In genomic region chr6:149483849-149484635, GRCh38 we compare ENCODE assay signal across 10 cellular contexts. TPM values are rescaled to one million over a fixed set of nuclear protein-coding genes. Genes with fewer than 3 reads are reported as not detected.
A peak's percentile ranks its signal among the peaks of the same experiment; 100 is the strongest.
DNase-seq lines count a peak whose midpoint lies in the region; TF ChIP-seq lines count a peak whose summit lies in the region.
"Had no signal": no experiment of that assay in that cellular context is flagged by ENCODE, and none has a peak within 500 bp of the region (broad histone marks: within the 10 kb centered on the region; RNA-seq: fewer than 3 reads in every experiment).

No MANE protein-coding gene starts in this region.

- no peaks in the 10 kb centered on the region for H3K27me3 ChIP-seq in OCI-LY1 (ENCODE audit: insufficient read depth, low read length)
- H3K27me3 ChIP-seq in dorsolateral prefrontal cortex = no peaks in the 10 kb centered on the region
- no peaks in the 10 kb centered on the region for H3K27me3 ChIP-seq in skeletal muscle satellite cell (ENCODE audit: control insufficient read depth, insufficient read depth, low read length)

- no peak for TF ChIP-seq CTCF in GM12864 (IDR thresholded peaks at IDR 0.05; ENCODE audit: low read depth, low read length, missing control alignments)
- no peak for TF ChIP-seq CTCF in OCI-LY1 (IDR thresholded peaks at IDR 0.05; ENCODE audit: low read length)
- no peak for TF ChIP-seq CTCF in dorsolateral prefrontal cortex (IDR thresholded peaks at IDR 0.05 in 54 of 56, conservative IDR thresholded peaks at IDR 0.05 in 2 of 56; ENCODE audit: low read depth in 1 of 56, partially characterized antibody in 56 of 56)

- DNase-seq in GM12864 (ENCODE audit: low read depth) (no peak), dorsolateral prefrontal cortex (no peak), ecto neural progenitor cell (ENCODE audit: low spot score) (no peak), DMS114 treated with DMSO at 0.1 percent for 48 hours (lab: John Stamatoyannopoulos, UW; ENCODE audit: unreplicated experiment) (no peak), NCI-H774 (lab: John Stamatoyannopoulos, UW) (no peak)
- DNase-seq: cerebellar nuclear complex; NK-92 treated with Interleukin-12 subunit alpha and Interleukin-12 subunit beta, amount 100 ng/mL, for 24 hours; occipital lobe had no signal

- H3K4me3 ChIP-seq in GM12864 (ENCODE audit: low read depth, low read length) (peak overlapping the region; percentile 50), OCI-LY1 (ENCODE audit: low read depth, low read length, poor library complexity, severe bottlenecking) (peak overlapping the region; percentile 66), dorsolateral prefrontal cortex (no peak overlapping the region), skeletal muscle satellite cell (ENCODE audit: low read length) (no peak overlapping the region)

- H3K4me2 ChIP-seq in OCI-LY1 (ENCODE audit: low read length) (peak overlapping the region; percentile 87), skeletal muscle satellite cell (ENCODE audit: low read length) (peak overlapping the region; percentile 78)

- H3K36me3 ChIP-seq in OCI-LY1 (ENCODE audit: insufficient read depth, low read length) (no peaks in the 10 kb centered on the region), skeletal muscle satellite cell (ENCODE audit: insufficient read depth, low read length) (no peaks in the 10 kb centered on the region)

- H3K4me1 ChIP-seq in OCI-LY1 (ENCODE audit: insufficient read depth, low read length, severe bottlenecking) = peaks cover 77% of the 10 kb centered on the region
- peaks cover 14% of the 10 kb centered on the region for H3K4me1 ChIP-seq in skeletal muscle satellite cell (ENCODE audit: control insufficient read depth, insufficient read depth, low read length)

- H3K9me2 ChIP-seq in OCI-LY1 (ENCODE audit: low read depth, low read length) = no peaks in the 10 kb centered on the region

- H3K9ac ChIP-seq in OCI-LY1 (ENCODE audit: low read length) (peak overlapping the region; percentile 78), skeletal muscle satellite cell (ENCODE audit: low read depth, low read length) (no peak overlapping the region)

- H3K9me3 ChIP-seq in OCI-LY1 (ENCODE audit: low read length) = no peaks in the 10 kb centered on the region
- no peaks in the 10 kb centered on the region for H3K9me3 ChIP-seq in skeletal muscle satellite cell (replicated peaks; ENCODE audit: low read length)

- H3F3A ChIP-seq in OCI-LY1 (ENCODE audit: insufficient read depth, low read length) = peaks cover 17% of the 10 kb centered on the region; the same call in 1 of the 2 replicates

- H3K27ac ChIP-seq in OCI-LY1 (ENCODE audit: low read depth, low read length, poor library complexity, severe bottlenecking) = peak overlapping the region; percentile 98
- peak overlapping the region in 31 of 59 donors; percentile 2 to 88 (median 33) for H3K27ac ChIP-seq in dorsolateral prefrontal cortex

- intact Hi-C loops in dorsolateral prefrontal cortex (cut with DNase I) = no loop called here

- 0 out of 2 replicates have a peak overlapping the region, but pooled peaks have one; percentile 33 for H2AFZ ChIP-seq in OCI-LY1 (ENCODE audit: low read length)

- H3K79me2 ChIP-seq in OCI-LY1 (ENCODE audit: insufficient read depth, low read length) = peaks cover 2% of the 10 kb centered on the region; the same call in 1 of the 2 replicates

- no peaks in the 10 kb centered on the region for H4K20me1 ChIP-seq in OCI-LY1 (ENCODE audit: insufficient read depth, low read length)

RNA-seq across cellular contexts. Expression of gene ZC3H12D, which starts 0.8 kb away (rescaled TPM):
- total RNA-seq in dorsolateral prefrontal cortex = 1 to 10 TPM in 100 of 120 experiments, under 1 TPM in 20; 0.28 to 4.6 (median 1.7) TPM
- under 0.01 and 0.25 TPM in 2 replicates for total RNA-seq in skeletal muscle satellite cell (2012; rRNA removed)

Comparison
In these comparisons a context has a peak if more than half of its experiments do, and no peak if none do; other contexts are left out.
1. H3K4me3 ChIP-seq: peak in GM12864 (single experiment) and OCI-LY1 (single experiment); none in dorsolateral prefrontal cortex (0 of 59) and skeletal muscle satellite cell (single experiment).